ENCODE assay signal across 1 cellular context in the genomic region with DNA sequence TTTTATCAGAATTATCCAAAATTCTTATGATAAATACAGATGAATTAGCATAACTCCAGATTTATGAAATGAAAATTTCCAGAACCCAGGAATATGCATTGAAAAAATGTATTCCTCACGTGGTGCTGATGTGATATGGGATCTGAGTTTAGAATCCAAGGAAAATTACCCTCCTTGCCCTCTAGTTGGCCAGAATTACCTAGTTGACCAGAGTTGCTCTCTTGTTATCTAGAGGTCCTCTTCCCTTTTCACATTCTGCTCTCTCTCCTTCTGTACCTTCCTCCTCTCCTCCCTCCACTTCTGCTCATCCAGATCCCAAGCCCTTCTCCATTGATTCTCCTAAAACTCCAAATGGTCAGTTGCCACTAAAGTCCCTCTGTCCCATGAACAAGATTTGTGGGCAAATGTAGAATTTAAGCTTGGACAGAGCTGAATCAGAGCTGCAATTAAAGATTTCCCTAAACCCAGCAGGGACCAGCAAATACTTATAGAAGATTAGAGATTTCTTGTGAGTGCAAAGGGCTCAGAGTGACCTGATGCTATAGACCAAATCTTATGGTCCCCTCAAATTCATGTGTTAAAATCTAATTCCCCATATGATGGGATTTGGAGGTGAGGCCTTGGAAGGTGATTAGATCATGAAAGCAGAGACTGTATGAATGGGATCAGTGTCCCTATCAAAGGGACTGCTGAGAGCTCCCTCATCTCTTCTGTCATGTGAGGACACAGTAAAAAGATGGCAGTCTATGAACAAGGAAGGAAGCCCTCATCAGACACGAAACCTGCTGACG.
TF ChIP-seq lines count a peak whose summit lies in the region.

No MANE protein-coding gene starts in this region.

TF ChIP-seq in K562, 482 proteins besides CTCF, POLR2A, EP300 and RAD21 (continued from another document):
- TF ChIP-seq, protein P1, sequence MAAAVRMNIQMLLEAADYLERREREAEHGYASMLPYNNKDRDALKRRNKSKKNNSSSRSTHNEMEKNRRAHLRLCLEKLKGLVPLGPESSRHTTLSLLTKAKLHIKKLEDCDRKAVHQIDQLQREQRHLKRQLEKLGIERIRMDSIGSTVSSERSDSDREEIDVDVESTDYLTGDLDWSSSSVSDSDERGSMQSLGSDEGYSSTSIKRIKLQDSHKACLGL (CRISPR knock-in tag; IDR thresholded peaks at IDR 0.05; ENCODE audit: borderline replicate concordance, poor library complexity, severe bottlenecking): no peak
- TF ChIP-seq ARNT (IDR thresholded peaks at IDR 0.05): no peak
